Comparison of ENCODE assay signal across 19 cellular contexts in genomic region chr9:133057006-133057405, GRCh38. TPM values are rescaled to one million over a fixed set of nuclear protein-coding genes. Genes with fewer than 3 reads are reported as not detected.
A peak's percentile ranks its signal among the peaks of the same experiment; 100 is the strongest.
DNase-seq lines count a peak whose midpoint lies in the region; ATAC-seq and TF ChIP-seq lines count a peak whose summit lies in the region.
"Had no signal": no experiment of that assay in that cellular context is flagged by ENCODE, and none has a peak within 500 bp of the region (broad histone marks: within the 10 kb centered on the region; RNA-seq: fewer than 3 reads in every experiment).

No MANE protein-coding gene starts in this region.

- H3K4me3 ChIP-seq in BLaER1 (0 out of 2 replicates have a peak overlapping the region, but pooled peaks have one; percentile 20), HL-60 (replicated peaks; ENCODE audit: insufficient read depth, low read length) (no peak overlapping the region)

- peak; percentile 59 for ATAC-seq in activated CD4-positive, alpha-beta T cell treated with anti-CD3 and anti-CD28 coated beads for 36 hours
- ATAC-seq in HG02885 (IDR thresholded peaks at IDR 0.05; ENCODE audit: poor library complexity, unreplicated experiment), result no peak

- H3K27ac Mint-ChIP-seq in activated CD4-positive, alpha-beta T cell treated with anti-CD3 and anti-CD28 coated beads for 36 hours, result no peak overlapping the region
- no peak overlapping the region for H3K27ac Mint-ChIP-seq in chondrocyte (ENCODE audit: unreplicated experiment)
- H3K27ac Mint-ChIP-seq: progenitor cell of endocrine pancreas had no signal

- H3K4me2 ChIP-seq in BLaER1, result peak overlapping the region; percentile 95

- peaks cover 75% of the 10 kb centered on the region for H3K4me1 ChIP-seq in BLaER1

- intact Hi-C loops in activated CD4-positive, alpha-beta T cell treated with anti-CD3 and anti-CD28 coated beads for 36 hours (cut with DNase I, micrococcal nuclease), result no loop called here

- CTCF ChIA-PET in activated CD4-positive, alpha-beta T cell treated with anti-CD3 and anti-CD28 coated beads for 36 hours (lab: Charles Lee), result interaction anchor here (1.0 to 2.2 kb wide), 4 partner anchors 15 to 129 kb away, joined by 3 to 6 read pairs (median 3); no protein-coding TSS in a partner anchor

- H3K27ac ChIP-seq in BLaER1 (peak overlapping the region; percentile 77), HL-60 (replicated peaks) (peak overlapping the region; percentile 77)
- H3K27ac ChIP-seq: foreskin keratinocyte had no signal

- peaks cover 57% of the 10 kb centered on the region for H3K36me3 ChIP-seq in BLaER1

- peaks cover 46% of the 10 kb centered on the region for H3K4me1 Mint-ChIP-seq in activated CD4-positive, alpha-beta T cell treated with anti-CD3 and anti-CD28 coated beads for 36 hours
- H3K4me1 Mint-ChIP-seq in chondrocyte (ENCODE audit: low read depth), result peaks cover 44% of the 10 kb centered on the region

- H3K27me3 Mint-ChIP-seq in activated CD4-positive, alpha-beta T cell treated with anti-CD3 and anti-CD28 coated beads for 36 hours, result no peaks in the 10 kb centered on the region
- no peaks in the 10 kb centered on the region for H3K27me3 Mint-ChIP-seq in chondrocyte (ENCODE audit: low read depth)
- H3K27me3 Mint-ChIP-seq: activated naive CD8-positive, alpha-beta T cell; progenitor cell of endocrine pancreas had no signal

- H4K20me1 ChIP-seq in BLaER1, result peaks cover 32% of the 10 kb centered on the region

- H3K9me3 ChIP-seq in BLaER1, result no peaks in the 10 kb centered on the region
- H3K9me3 ChIP-seq: BE2C had no signal

- peaks cover 28% of the 10 kb centered on the region for H3K36me3 Mint-ChIP-seq in activated CD4-positive, alpha-beta T cell treated with anti-CD3 and anti-CD28 coated beads for 36 hours (ENCODE audit: low read depth)
- peaks cover 31% of the 10 kb centered on the region for H3K36me3 Mint-ChIP-seq in chondrocyte (ENCODE audit: low read depth)
- H3K36me3 Mint-ChIP-seq: activated naive CD8-positive, alpha-beta T cell had no signal

- H3K27me3 ChIP-seq in BLaER1, result no peaks in the 10 kb centered on the region
- no peaks in the 10 kb centered on the region for H3K27me3 ChIP-seq in HL-60 (ENCODE audit: insufficient read depth, poor library complexity, severe bottlenecking)
- H3K27me3 ChIP-seq: BE2C, foreskin keratinocyte had no signal

- POLR2A ChIA-PET in activated CD4-positive, alpha-beta T cell treated with anti-CD3 and anti-CD28 coated beads for 36 hours (lab: Charles Lee), result no interaction called here

- no peak overlapping the region for H3K4me3 Mint-ChIP-seq in activated CD4-positive, alpha-beta T cell treated with anti-CD3 and anti-CD28 coated beads for 36 hours
- H3K4me3 Mint-ChIP-seq in chondrocyte (ENCODE audit: unreplicated experiment), result no peak overlapping the region
- H3K4me3 Mint-ChIP-seq: nephron progenitor cell had no signal

- peak overlapping the region; percentile 59 for H3K9ac ChIP-seq in BLaER1

- no peak for TF ChIP-seq CTCF in HL-60 (IDR thresholded peaks at IDR 0.05; ENCODE audit: insufficient read depth, low read length)
- TF ChIP-seq CTCF in chondrocyte (IDR thresholded peaks at IDR 0.05), result no peak

- no peaks in the 10 kb centered on the region for H3K9me3 Mint-ChIP-seq in activated CD4-positive, alpha-beta T cell treated with anti-CD3 and anti-CD28 coated beads for 36 hours (ENCODE audit: low read depth)
- no peaks in the 10 kb centered on the region for H3K9me3 Mint-ChIP-seq in chondrocyte (ENCODE audit: low read depth)
- H3K9me3 Mint-ChIP-seq: nephron progenitor cell had no signal

- peak; percentile 48 for DNase-seq in activated CD4-positive, alpha-beta T cell treated with anti-CD3 and anti-CD28 coated beads for 36 hours
- DNase-seq in activated CD4-positive, alpha-beta T cell treated with anti-CD3 and anti-CD28 coated beads for 4 hours, result no peak
- DNase-seq in HL-60 (ENCODE audit: low read depth in 1 of 2, low spot score in 1 of 2), result peak in 1 of 2 experiments; percentile 65
- peak; percentile 87 for DNase-seq in chondrocyte (ENCODE audit: low spot score)
- DNase-seq in amygdala (lab: John Stamatoyannopoulos, UW), result no peak
- DNase-seq in dedifferentiated amniotic fluid mesenchymal stem cell (ENCODE audit: extremely low spot score), result no peak
- DNase-seq: activated CD8-positive, alpha-beta memory T cell treated with anti-CD3 and anti-CD28 coated beads, Interleukin-2, amount 50 U/mL, for 48 hours; BE2C; cortex of kidney; kidney glomerular epithelial cell; NCI-H187 treated with DMSO at 0.1 percent for 48 hours; nephron progenitor cell; SIG-M5 had no signal

RNA-seq across cellular contexts. Expression of gene CEL, which starts 4.8 kb away (rescaled TPM):
- 1 to 10 TPM in 1 of 2 experiments, under 1 TPM in 1; 0.98 to 1.2 TPM for total RNA-seq in activated CD4-positive, alpha-beta T cell treated with anti-CD3 and anti-CD28 coated beads for 36 hours
- 0.87 to 1.5 TPM (median 1.1 TPM) in 3 replicates for total RNA-seq in chondrocyte
- total RNA-seq: skeletal muscle tissue had no signal

RNA-seq across cellular contexts. Expression of gene GTF3C5, which starts 26.2 kb away (rescaled TPM):
- total RNA-seq in activated CD4-positive, alpha-beta T cell treated with anti-CD3 and anti-CD28 coated beads for 36 hours, result 10 to 100 TPM; 81.3 to 84.5 TPM
- total RNA-seq in chondrocyte, result 36.5 to 46.3 TPM (median 38.5 TPM) in 3 replicates

Comparison
In these comparisons a context has a peak if more than half of its experiments do, and no peak if none do; other contexts are left out.
1. DNase-seq: peak in activated CD4-positive, alpha-beta T cell treated with anti-CD3 and anti-CD28 coated beads for 36 hours (single experiment) and chondrocyte (single experiment); none in activated CD4-positive, alpha-beta T cell treated with anti-CD3 and anti-CD28 coated beads for 4 hours (0 of 2), amygdala (0 of 56) and dedifferentiated amniotic fluid mesenchymal stem cell (single experiment).